Comparison of ENCODE assay signal across 8 cellular contexts in the genomic region with DNA sequence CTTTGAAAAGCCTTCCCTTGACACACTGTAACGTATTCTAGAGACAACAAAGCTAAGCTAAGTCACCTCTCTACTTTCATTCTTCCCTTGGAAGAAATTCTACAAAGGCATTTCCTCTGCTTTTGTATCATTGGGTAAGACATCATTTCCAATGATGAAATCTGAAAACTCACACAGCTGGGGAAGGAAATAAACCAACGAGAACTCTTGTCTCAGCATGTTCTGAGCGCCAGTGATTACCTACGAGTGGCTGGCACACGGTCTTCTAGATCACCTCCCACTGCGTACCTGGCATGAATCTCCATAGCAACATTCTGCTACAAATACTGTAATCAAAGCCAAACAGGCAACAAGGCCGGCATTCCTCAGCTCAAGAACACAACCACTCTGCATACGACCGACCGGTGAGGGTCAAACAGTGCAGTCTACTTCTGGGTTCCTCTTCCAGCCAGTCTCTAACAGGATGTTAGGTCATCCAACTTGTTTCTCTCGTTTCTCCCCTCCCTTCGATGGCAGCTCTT. TPM values are rescaled to one million over a fixed set of nuclear protein-coding genes. Genes with fewer than 3 reads are reported as not detected.
DNase-seq lines count a peak whose midpoint lies in the region; ATAC-seq and TF ChIP-seq lines count a peak whose summit lies in the region.

No MANE protein-coding gene starts in this region.

- H3K27me3 ChIP-seq in DND-41 (ENCODE audit: insufficient read depth, low read length, poor library complexity) (no peaks in the 10 kb centered on the region), OCI-LY1 (ENCODE audit: insufficient read depth, low read length) (no peaks in the 10 kb centered on the region), heart right ventricle (no peaks in the 10 kb centered on the region), ovary (no peaks in the 10 kb centered on the region)

- H3K36me3 Mint-ChIP-seq in activated naive CD8-positive, alpha-beta T cell treated with anti-CD3 and anti-CD28 coated beads, Interleukin-2, amount 10 ng/mL, durations not matched to agents 7 days and 5 days, result peaks cover 16% of the 10 kb centered on the region

- H2AFZ ChIP-seq in DND-41 (ENCODE audit: low read depth, low read length), result 0 out of 2 replicates have a peak overlapping the region, but pooled peaks have one; percentile 17
- no peak overlapping the region for H2AFZ ChIP-seq in OCI-LY1 (ENCODE audit: low read length)

- H3K4me2 ChIP-seq in DND-41 (ENCODE audit: insufficient read depth, low read length), result peak overlapping the region; percentile 64
- peak overlapping the region; percentile 28 for H3K4me2 ChIP-seq in OCI-LY1 (ENCODE audit: low read length)

- no peak for TF ChIP-seq EP300 in ovary (IDR thresholded peaks at IDR 0.05)

- peaks cover 2% of the 10 kb centered on the region; the same call in 1 of the 2 replicates for H3K36me3 ChIP-seq in DND-41 (ENCODE audit: insufficient read depth, low read length)
- H3K36me3 ChIP-seq in OCI-LY1 (ENCODE audit: insufficient read depth, low read length), result no peaks in the 10 kb centered on the region
- H3K36me3 ChIP-seq in heart right ventricle, result no peaks in the 10 kb centered on the region
- H3K36me3 ChIP-seq in ovary, result no peaks in the 10 kb centered on the region

- H3K4me1 ChIP-seq in DND-41 (ENCODE audit: insufficient read depth, low read length) (peaks cover 82% of the 10 kb centered on the region), OCI-LY1 (ENCODE audit: insufficient read depth, low read length, severe bottlenecking) (peaks cover 43% of the 10 kb centered on the region), heart right ventricle (peaks cover 23 to 97% (median 92%) of the 10 kb centered on the region in 9 donors), ovary (ENCODE audit: insufficient read depth) (peaks cover 16% of the 10 kb centered on the region)

- no peaks in the 10 kb centered on the region for H3K9me3 Mint-ChIP-seq in activated naive CD8-positive, alpha-beta T cell treated with anti-CD3 and anti-CD28 coated beads, Interleukin-2, amount 10 ng/mL, durations not matched to agents 7 days and 5 days

- 12 to 14% methylated on average over 12 of the region's 12 CpGs for WGBS in heart right ventricle, 2 donors
- WGBS in ovary, 3 donors, result 51 to 56% (median 56%) methylated on average over 12 of the region's 12 CpGs

- peak overlapping the region; percentile 88 for H3K4me3 Mint-ChIP-seq in activated naive CD8-positive, alpha-beta T cell treated with anti-CD3 and anti-CD28 coated beads, Interleukin-2, amount 10 ng/mL, durations not matched to agents 7 days and 5 days

- H3K9me3 ChIP-seq in DND-41 (ENCODE audit: insufficient read depth, low read length, severe bottlenecking), result no peaks in the 10 kb centered on the region
- no peaks in the 10 kb centered on the region for H3K9me3 ChIP-seq in OCI-LY1 (ENCODE audit: low read length)
- H3K9me3 ChIP-seq in heart right ventricle, result no peaks in the 10 kb centered on the region
- no peaks in the 10 kb centered on the region for H3K9me3 ChIP-seq in ovary

- H3F3A ChIP-seq in OCI-LY1 (ENCODE audit: insufficient read depth, low read length), result no peaks in the 10 kb centered on the region

- TF ChIP-seq CTCF in DND-41 (IDR thresholded peaks at IDR 0.05; ENCODE audit: borderline replicate concordance, extremely low read depth, low read length, poor library complexity, severe bottlenecking), result no peak
- no peak for TF ChIP-seq CTCF in OCI-LY1 (IDR thresholded peaks at IDR 0.05; ENCODE audit: low read length)
- TF ChIP-seq CTCF in heart right ventricle (IDR thresholded peaks at IDR 0.05), result no peak
- TF ChIP-seq CTCF in ovary (IDR thresholded peaks at IDR 0.05), result no peak

- POLR2A ChIA-PET in activated naive CD8-positive, alpha-beta T cell treated with anti-CD3 and anti-CD28 coated beads, Interleukin-2, amount 10 ng/mL, durations not matched to agents 7 days and 5 days (lab: Charles Lee), result interaction anchor here (1.3 to 2.8 kb wide), 5 partner anchors 10 to 23 kb away, joined by 4 to 14 read pairs (median 6); no protein-coding TSS in a partner anchor

- H3K27me3 Mint-ChIP-seq in activated naive CD8-positive, alpha-beta T cell treated with anti-CD3 and anti-CD28 coated beads, Interleukin-2, amount 10 ng/mL, durations not matched to agents 7 days and 5 days, result no peaks in the 10 kb centered on the region

- peaks cover 85% of the 10 kb centered on the region for H3K79me2 ChIP-seq in DND-41 (ENCODE audit: insufficient read depth, low read length)
- H3K79me2 ChIP-seq in OCI-LY1 (ENCODE audit: insufficient read depth, low read length), result no peaks in the 10 kb centered on the region

- H3K27ac Mint-ChIP-seq in activated naive CD8-positive, alpha-beta T cell treated with anti-CD3 and anti-CD28 coated beads, Interleukin-2, amount 10 ng/mL, durations not matched to agents 7 days and 5 days, result peak overlapping the region; percentile 97

- peak; percentile 62 for ATAC-seq in DND-41 (ENCODE audit: insufficient read depth, low read depth)
- peak; percentile 52 for ATAC-seq in HG03280 (IDR thresholded peaks at IDR 0.05; ENCODE audit: unreplicated experiment)
- ATAC-seq in activated naive CD8-positive, alpha-beta T cell treated with anti-CD3 and anti-CD28 coated beads, Interleukin-2, amount 10 ng/mL, durations not matched to agents 7 days and 5 days (ENCODE audit: low read depth), result peak; percentile 75
- ATAC-seq in heart right ventricle, result peak; percentile 64 to 88 (median 82)

- peaks cover 69% of the 10 kb centered on the region for H3K4me1 Mint-ChIP-seq in activated naive CD8-positive, alpha-beta T cell treated with anti-CD3 and anti-CD28 coated beads, Interleukin-2, amount 10 ng/mL, durations not matched to agents 7 days and 5 days

- peak overlapping the region; percentile 74 for H3K27ac ChIP-seq in DND-41 (ENCODE audit: low read length)
- peak overlapping the region; percentile 47 for H3K27ac ChIP-seq in OCI-LY1 (ENCODE audit: low read depth, low read length, poor library complexity, severe bottlenecking)
- H3K27ac ChIP-seq in heart right ventricle, result peak overlapping the region; percentile 66 to 90 (median 84)
- no peak overlapping the region for H3K27ac ChIP-seq in ovary

- H3K9ac ChIP-seq in DND-41 (ENCODE audit: low read depth, low read length), result peak overlapping the region; percentile 39
- no peak overlapping the region for H3K9ac ChIP-seq in OCI-LY1 (ENCODE audit: low read length)

- H3K9me2 ChIP-seq in OCI-LY1 (ENCODE audit: low read depth, low read length), result no peaks in the 10 kb centered on the region

- DNase-seq in DND-41 (peak; percentile 43), heart right ventricle (peak in 1 of 2 donors; percentile 27), renal cortical epithelial cell (ENCODE audit: low read depth) (peak; percentile 99), SK-N-DZ (ENCODE audit: low spot score) (no peak), ovary (no peak)
- no peak for DNase-seq in activated naive CD8-positive, alpha-beta T cell treated with anti-CD3 and anti-CD28 coated beads, Interleukin-2, amount 10 ng/mL, durations not matched to agents 7 days and 5 days

- intact Hi-C loops in heart right ventricle (cut with DNase I), result loop anchor here in 2 of 10 donors (2.0 kb wide), 2 partner anchors 15 to 19 kb away; no protein-coding TSS in a partner anchor
- intact Hi-C loops in ovary (cut with DNase I), result no loop called here

- peak overlapping the region in 1 of 2 experiments; percentile 47; a peak in 2 of 4 replicates for H3K4me3 ChIP-seq in DND-41 (ENCODE audit: low read depth in 1 of 2, low read length in 2 of 2)
- H3K4me3 ChIP-seq in OCI-LY1 (ENCODE audit: low read depth, low read length, poor library complexity, severe bottlenecking), result no peak overlapping the region
- H3K4me3 ChIP-seq in heart right ventricle, result peak overlapping the region in 8 of 10 donors; percentile 6 to 47 (median 28)
- no peak overlapping the region for H3K4me3 ChIP-seq in ovary

- TF ChIP-seq POLR2A in ovary (IDR thresholded peaks at IDR 0.05), result no peak

- peaks cover 42% of the 10 kb centered on the region for H4K20me1 ChIP-seq in DND-41 (ENCODE audit: insufficient read depth, low read length)
- H4K20me1 ChIP-seq in OCI-LY1 (ENCODE audit: insufficient read depth, low read length), result no peaks in the 10 kb centered on the region

RNA-seq across cellular contexts. Expression of gene VPS37B, which starts 7.6 kb away (rescaled TPM):
- 10 to 100 TPM; 33.4 to 36.8 TPM for total RNA-seq in activated naive CD8-positive, alpha-beta T cell treated with anti-CD3 and anti-CD28 coated beads, Interleukin-2, amount 10 ng/mL, durations not matched to agents 7 days and 5 days
- 10 to 100 TPM; 17.6 to 33.2 (median 19.8) TPM for total RNA-seq in heart right ventricle
- polyA plus RNA-seq in heart right ventricle, result 10 to 100 TPM; 16.4 to 26.7 TPM
- total RNA-seq in renal cortical epithelial cell, result 14.1 and 25.8 TPM in 2 replicates
- 19.7 TPM in 2 replicates for polyA plus RNA-seq in SK-N-DZ (2014; cell fraction: cytosol; rRNA removed)
- polyA plus RNA-seq in SK-N-DZ (2014; cell fraction: nucleus; rRNA removed), result 11.5 and 15.3 TPM in 2 replicates
- total RNA-seq in ovary, result 10 to 100 TPM; 11.1 to 44.3 (median 13.2) TPM
- polyA plus RNA-seq in ovary, result 10 to 100 TPM in 1 of 2 donors, 1 to 10 TPM in 1; 9.5 to 12.1 TPM

RNA-seq across cellular contexts. Expression of gene HIP1R, which starts 53.0 kb away (rescaled TPM):
- 10 to 100 TPM; 54.7 to 57.8 TPM for total RNA-seq in activated naive CD8-positive, alpha-beta T cell treated with anti-CD3 and anti-CD28 coated beads, Interleukin-2, amount 10 ng/mL, durations not matched to agents 7 days and 5 days
- 10 to 100 TPM; 13.7 to 26.4 (median 17.5) TPM for total RNA-seq in heart right ventricle
- 10 to 100 TPM; 25.9 to 37.7 TPM for polyA plus RNA-seq in heart right ventricle
- 90.6 and 93.9 TPM in 2 replicates for total RNA-seq in renal cortical epithelial cell
- polyA plus RNA-seq in SK-N-DZ (2014; cell fraction: cytosol; rRNA removed), result 22.9 and 33.4 TPM in 2 replicates
- 158 and 178 TPM in 2 replicates for polyA plus RNA-seq in SK-N-DZ (2014; cell fraction: nucleus; rRNA removed)
- 10 to 100 TPM in 5 of 7 donors, 1 to 10 TPM in 2; 9.0 to 20.2 (median 10.4) TPM for total RNA-seq in ovary
- 10 to 100 TPM in 1 of 2 donors, 1 to 10 TPM in 1; 1.4 to 11.5 TPM for polyA plus RNA-seq in ovary

Comparison
In these comparisons a context has a peak if more than half of its experiments do, and no peak if none do; other contexts are left out.
1. DNase-seq: peak in DND-41 (single experiment) and renal cortical epithelial cell (single experiment); none in activated naive CD8-positive, alpha-beta T cell treated with anti-CD3 and anti-CD28 coated beads, Interleukin-2, amount 10 ng/mL, durations not matched to agents 7 days and 5 days (single experiment), SK-N-DZ (single experiment) and ovary (0 of 5).
2. H3K27ac ChIP-seq: peak in DND-41 (single experiment), OCI-LY1 (single experiment) and heart right ventricle (10 of 10); none in ovary (0 of 2).
3. H3K4me3 ChIP-seq: peak in heart right ventricle (8 of 10); none in OCI-LY1 (single experiment) and ovary (single experiment).
4. Peak in every context shown above with its lines, with median percentiles within 50 percentile points of each other: ATAC-seq.